ENCODE assay signal across 1 cellular context in the genomic region with DNA sequence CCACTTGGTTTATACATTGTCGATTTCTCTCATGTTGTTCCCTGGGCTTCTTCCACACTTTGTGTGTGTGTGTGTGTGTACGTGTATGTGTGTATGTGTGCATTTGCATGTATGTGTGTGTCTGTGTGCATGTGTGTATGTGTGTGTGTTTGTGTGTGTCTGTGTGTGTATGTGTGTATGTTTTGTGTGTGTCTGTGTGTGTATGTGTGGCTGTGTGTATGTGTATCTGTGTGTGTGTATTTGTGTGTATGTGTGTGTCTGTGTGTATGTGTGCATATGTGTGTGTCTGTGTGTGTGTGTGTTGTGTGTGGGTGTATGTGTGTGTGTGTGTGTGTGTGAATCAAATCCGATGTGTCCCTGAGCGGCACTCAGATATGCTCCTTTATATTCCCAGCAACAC.
TF ChIP-seq lines count a peak whose summit lies in the region.

No MANE protein-coding gene starts in this region.

TF ChIP-seq in IMR-90, 13 proteins besides CTCF, POLR2A, EP300 and RAD21:
- TF ChIP-seq, protein P1, sequence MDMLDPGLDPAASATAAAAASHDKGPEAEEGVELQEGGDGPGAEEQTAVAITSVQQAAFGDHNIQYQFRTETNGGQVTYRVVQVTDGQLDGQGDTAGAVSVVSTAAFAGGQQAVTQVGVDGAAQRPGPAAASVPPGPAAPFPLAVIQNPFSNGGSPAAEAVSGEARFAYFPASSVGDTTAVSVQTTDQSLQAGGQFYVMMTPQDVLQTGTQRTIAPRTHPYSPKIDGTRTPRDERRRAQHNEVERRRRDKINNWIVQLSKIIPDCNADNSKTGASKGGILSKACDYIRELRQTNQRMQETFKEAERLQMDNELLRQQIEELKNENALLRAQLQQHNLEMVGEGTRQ (IDR thresholded peaks at IDR 0.05; ENCODE audit: low read depth, low read length): no peak
- TF ChIP-seq MXI1 (IDR thresholded peaks at IDR 0.05; ENCODE audit: borderline replicate concordance, low read depth, low read length): no peak
- TF ChIP-seq RFX5 (IDR thresholded peaks at IDR 0.05; ENCODE audit: low read depth, low read length): no peak
- TF ChIP-seq FOS (IDR thresholded peaks at IDR 0.05; ENCODE audit: low read depth, low read length): no peak
- no peak for TF ChIP-seq SMC3 (IDR thresholded peaks at IDR 0.05; ENCODE audit: low read depth, low read length)
- TF ChIP-seq MAZ (IDR thresholded peaks at IDR 0.05; ENCODE audit: borderline replicate concordance, low read depth, low read length): no peak
- no peak for TF ChIP-seq MAFK (IDR thresholded peaks at IDR 0.05; ENCODE audit: low read depth, low read length)
- no peak for TF ChIP-seq CEBPB (IDR thresholded peaks at IDR 0.05; ENCODE audit: low read depth, low read length)
- TF ChIP-seq BHLHE40 (IDR thresholded peaks at IDR 0.05; ENCODE audit: low read depth, low read length): no peak
- TF ChIP-seq NFE2L2 (IDR thresholded peaks at IDR 0.05; ENCODE audit: low read depth, low read length): no peak
- no peak for TF ChIP-seq RCOR1 (IDR thresholded peaks at IDR 0.05; ENCODE audit: insufficient replicate concordance, low read length)
